ENCODE assay signal across 1 cellular context in the genomic region with DNA sequence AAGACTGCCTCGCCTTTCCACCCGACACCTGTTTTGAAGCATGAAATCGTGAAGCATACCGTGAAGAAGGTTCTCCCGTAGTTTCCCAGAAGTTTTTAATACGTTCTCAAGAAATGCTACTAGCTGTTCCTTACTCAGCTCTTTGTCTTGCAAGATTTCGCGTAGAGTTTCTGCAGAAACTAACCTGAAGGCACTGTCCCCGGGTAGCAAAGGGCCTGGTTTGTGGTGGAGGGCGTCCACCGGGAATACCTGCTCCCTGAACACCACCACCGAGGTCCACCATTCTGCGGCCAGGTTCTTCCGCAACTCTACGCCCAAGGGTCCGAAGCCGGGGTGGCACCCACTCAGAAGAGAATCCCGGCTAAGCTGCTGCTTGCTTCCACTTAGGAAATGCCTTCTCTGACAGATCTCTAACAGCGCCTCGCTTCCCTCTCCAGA.
TF ChIP-seq lines count a peak whose summit lies in the region.

No MANE protein-coding gene starts in this region.

TF ChIP-seq in HepG2, 621 proteins besides CTCF, POLR2A, EP300 and RAD21 (continued from another document):
- TF ChIP-seq, protein P1, sequence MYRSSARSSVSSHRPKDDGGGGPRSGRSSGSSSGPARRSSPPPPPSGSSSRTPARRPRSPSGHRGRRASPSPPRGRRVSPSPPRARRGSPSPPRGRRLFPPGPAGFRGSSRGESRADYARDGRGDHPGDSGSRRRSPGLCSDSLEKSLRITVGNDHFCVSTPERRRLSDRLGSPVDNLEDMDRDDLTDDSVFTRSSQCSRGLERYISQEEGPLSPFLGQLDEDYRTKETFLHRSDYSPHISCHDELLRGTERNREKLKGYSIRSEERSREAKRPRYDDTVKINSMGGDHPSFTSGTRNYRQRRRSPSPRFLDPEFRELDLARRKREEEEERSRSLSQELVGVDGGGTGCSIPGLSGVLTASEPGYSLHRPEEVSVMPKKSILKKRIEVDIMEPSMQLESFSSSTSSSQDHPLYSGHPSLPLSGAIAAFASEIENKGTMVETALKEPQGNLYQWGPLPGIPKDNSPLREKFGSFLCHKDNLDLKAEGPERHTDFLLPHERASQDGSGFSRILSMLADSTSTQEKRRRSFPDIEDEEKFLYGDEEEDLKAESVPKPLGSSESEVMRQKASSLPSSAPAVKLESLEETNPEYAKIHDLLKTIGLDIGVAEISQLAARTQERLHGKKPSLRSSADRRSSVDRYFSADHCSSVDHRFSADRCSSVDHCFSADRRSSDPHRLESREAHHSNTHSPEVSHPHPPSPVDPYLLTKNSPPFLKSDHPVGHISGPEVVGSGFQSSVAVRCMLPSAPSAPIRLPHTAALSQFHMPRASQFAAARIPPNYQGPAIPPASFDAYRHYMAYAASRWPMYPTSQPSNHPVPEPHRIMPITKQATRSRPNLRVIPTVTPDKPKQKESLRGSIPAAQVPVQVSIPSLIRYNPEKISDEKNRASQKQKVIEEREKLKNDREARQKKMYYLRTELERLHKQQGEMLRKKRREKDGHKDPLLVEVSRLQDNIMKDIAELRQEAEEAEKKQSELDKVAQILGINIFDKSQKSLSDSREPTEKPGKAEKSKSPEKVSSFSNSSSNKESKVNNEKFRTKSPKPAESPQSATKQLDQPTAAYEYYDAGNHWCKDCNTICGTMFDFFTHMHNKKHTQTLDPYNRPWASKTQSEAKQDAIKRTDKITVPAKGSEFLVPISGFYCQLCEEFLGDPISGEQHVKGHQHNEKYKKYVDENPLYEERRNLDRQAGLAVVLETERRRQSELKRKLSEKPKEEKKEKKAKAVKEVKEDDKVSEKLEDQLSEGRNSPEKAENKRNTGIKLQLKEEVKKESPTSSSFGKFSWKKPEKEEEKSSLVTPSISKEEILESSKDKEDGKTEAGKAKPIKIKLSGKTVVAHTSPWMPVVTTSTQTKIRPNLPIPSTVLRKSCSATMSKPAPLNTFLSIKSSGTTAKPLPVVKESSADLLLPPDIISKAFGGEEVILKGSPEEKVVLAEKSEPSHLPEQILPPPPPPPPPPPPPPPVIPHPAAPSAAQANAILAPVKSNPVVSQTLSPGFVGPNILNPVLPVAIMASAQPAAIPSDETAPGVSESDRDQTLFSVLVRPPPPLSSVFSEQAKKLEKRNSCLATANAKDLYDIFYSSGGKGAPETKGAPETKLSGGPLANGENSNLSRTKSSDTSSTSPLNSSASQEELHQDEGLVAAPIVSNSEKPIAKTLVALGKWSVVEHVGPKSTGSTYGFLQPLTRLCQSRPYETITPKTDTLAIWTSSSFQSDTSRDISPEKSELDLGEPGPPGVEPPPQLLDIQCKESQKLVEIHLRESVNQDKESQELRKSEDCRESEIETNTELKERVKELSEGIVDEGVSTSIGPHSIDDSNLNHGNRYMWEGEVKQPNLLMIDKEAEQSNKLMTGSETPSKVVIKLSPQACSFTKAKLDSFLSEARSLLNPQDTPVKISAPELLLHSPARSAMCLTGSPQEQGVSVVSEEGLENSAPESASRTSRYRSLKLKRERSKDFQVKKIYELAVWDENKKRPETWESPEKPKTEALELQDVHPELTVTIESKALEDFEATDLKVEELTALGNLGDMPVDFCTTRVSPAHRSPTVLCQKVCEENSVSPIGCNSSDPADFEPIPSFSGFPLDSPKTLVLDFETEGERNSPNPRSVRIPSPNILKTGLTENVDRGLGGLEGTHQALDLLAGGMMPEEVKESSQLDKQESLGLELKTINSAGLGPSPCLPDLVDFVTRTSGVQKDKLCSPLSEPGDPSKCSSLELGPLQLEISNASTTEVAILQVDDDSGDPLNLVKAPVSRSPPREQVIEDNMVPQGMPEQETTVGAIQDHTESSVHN (CRISPR knock-in tag; IDR thresholded peaks at IDR 0.05), result no peak
- TF ChIP-seq ZNF350 (CRISPR knock-in tag; IDR thresholded peaks at IDR 0.05; ENCODE audit: borderline replicate concordance, low read depth), result no peak
- TF ChIP-seq ZMYM2 (CRISPR knock-in tag; IDR thresholded peaks at IDR 0.05), result peak; percentile 61; the same call in 1 of the 2 replicates
- TF ChIP-seq ZNF670 (CRISPR knock-in tag; IDR thresholded peaks at IDR 0.05; ENCODE audit: borderline replicate concordance), result no peak
- peak; percentile 49; the same call in 1 of the 2 replicates for TF ChIP-seq ZNF256 (CRISPR knock-in tag; conservative IDR thresholded peaks at IDR 0.05)
- peak; percentile 88; the same call in 1 of the 2 replicates for TF ChIP-seq ZNF737 (CRISPR knock-in tag; IDR thresholded peaks at IDR 0.05; ENCODE audit: borderline replicate concordance)
- TF ChIP-seq E2F5 (CRISPR knock-in tag; conservative IDR thresholded peaks at IDR 0.05), result no peak
- no peak for TF ChIP-seq HNRNPK (IDR thresholded peaks at IDR 0.05; ENCODE audit: low read depth, low read length, poor library complexity, severe bottlenecking)
- 0 out of 2 replicates have a peak, but pooled peaks have one; percentile 89 for TF ChIP-seq ZNF430 (CRISPR knock-in tag; IDR thresholded peaks at IDR 0.05)
- peak; percentile 29; the same call in 1 of the 2 replicates for TF ChIP-seq REL (CRISPR knock-in tag; conservative IDR thresholded peaks at IDR 0.05)
- TF ChIP-seq, protein P2, sequence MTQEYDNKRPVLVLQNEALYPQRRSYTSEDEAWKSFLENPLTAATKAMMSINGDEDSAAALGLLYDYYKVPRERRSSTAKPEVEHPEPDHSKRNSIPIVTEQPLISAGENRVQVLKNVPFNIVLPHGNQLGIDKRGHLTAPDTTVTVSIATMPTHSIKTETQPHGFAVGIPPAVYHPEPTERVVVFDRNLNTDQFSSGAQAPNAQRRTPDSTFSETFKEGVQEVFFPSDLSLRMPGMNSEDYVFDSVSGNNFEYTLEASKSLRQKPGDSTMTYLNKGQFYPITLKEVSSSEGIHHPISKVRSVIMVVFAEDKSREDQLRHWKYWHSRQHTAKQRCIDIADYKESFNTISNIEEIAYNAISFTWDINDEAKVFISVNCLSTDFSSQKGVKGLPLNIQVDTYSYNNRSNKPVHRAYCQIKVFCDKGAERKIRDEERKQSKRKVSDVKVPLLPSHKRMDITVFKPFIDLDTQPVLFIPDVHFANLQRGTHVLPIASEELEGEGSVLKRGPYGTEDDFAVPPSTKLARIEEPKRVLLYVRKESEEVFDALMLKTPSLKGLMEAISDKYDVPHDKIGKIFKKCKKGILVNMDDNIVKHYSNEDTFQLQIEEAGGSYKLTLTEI (CRISPR knock-in tag; conservative IDR thresholded peaks at IDR 0.05), result no peak
- TF ChIP-seq ADNP (CRISPR knock-in tag; IDR thresholded peaks at IDR 0.05), result no peak
- no peak for TF ChIP-seq ZSCAN31 (CRISPR knock-in tag; IDR thresholded peaks at IDR 0.05; ENCODE audit: low read depth)
- TF ChIP-seq TP53 (CRISPR knock-in tag; conservative IDR thresholded peaks at IDR 0.05), result 0 out of 2 replicates have a peak, but pooled peaks have one; percentile 80
- no peak for TF ChIP-seq ZIK1 (CRISPR knock-in tag; IDR thresholded peaks at IDR 0.05; ENCODE audit: borderline replicate concordance, low read depth)
- no peak; the same call in 1 of the 2 replicates for TF ChIP-seq MIER3 (CRISPR knock-in tag; IDR thresholded peaks at IDR 0.05; ENCODE audit: borderline replicate concordance)
- peak; percentile 10; the same call in 1 of the 2 replicates for TF ChIP-seq NR2F2 (IDR thresholded peaks at IDR 0.05; ENCODE audit: borderline replicate concordance, low read depth)
